In genomic region chr9:137783521-137783920, GRCh38 we compare ENCODE assay signal across 19 cellular contexts.
"Had no signal": no experiment of that assay in that cellular context is flagged by ENCODE, and none has a peak within 500 bp of the region (broad histone marks: within the 10 kb centered on the region; RNA-seq: fewer than 3 reads in every experiment).

No MANE protein-coding gene starts in this region.

- H3K27ac ChIP-seq: brain microvascular endothelial cell, gastrocnemius medialis, heart right ventricle, right lobe of liver, VCaP had no signal

- H3K9me3 ChIP-seq: gastrocnemius medialis, heart right ventricle, right lobe of liver had no signal

- DNase-seq: activated CD8-positive, alpha-beta memory T cell treated with anti-CD3 and anti-CD28 coated beads, Interleukin-2, amount 50 U/mL, for 48 hours; activated CD8-positive, alpha-beta T cell treated with anti-CD3 and anti-CD28 coated beads, Interleukin-2, amount 10 ng/mL, durations not matched to agents 7 days and 5 days; activated naive CD4-positive, alpha-beta T cell treated with Interleukin-2 at 50 U/mL for 16 hours; anterior cingulate cortex; brain microvascular endothelial cell; cerebellar nuclear complex; effector memory CD4-positive, alpha-beta T cell; gastrocnemius medialis; heart right ventricle; right lobe of liver; stimulated activated naive CD4-positive, alpha-beta T cell; substantia nigra; T-helper 1 cell; trophoblast cell had no signal

- H3K27me3 Mint-ChIP-seq: dendritic cell treated with granulocyte-macrophage colony-stimulating factor and Interleukin-4, amounts not matched to agents 40 ng/mL and 50 ng/mL, for 4 days had no signal

- ATAC-seq: activated CD8-positive, alpha-beta T cell treated with anti-CD3 and anti-CD28 coated beads, Interleukin-2, amount 10 ng/mL, durations not matched to agents 7 days and 5 days; gastrocnemius medialis; heart right ventricle; left lobe of liver; right lobe of liver; Right ventricle myocardium inferior had no signal

- H3K27me3 ChIP-seq: brain microvascular endothelial cell, gastrocnemius medialis, heart right ventricle, right lobe of liver had no signal

- H3K4me1 ChIP-seq: gastrocnemius medialis, heart right ventricle, right lobe of liver had no signal

- H3K4me3 ChIP-seq: gastrocnemius medialis, heart right ventricle, right lobe of liver had no signal

- H3K4me3 Mint-ChIP-seq: activated CD8-positive, alpha-beta T cell treated with anti-CD3 and anti-CD28 coated beads, Interleukin-2, amount 10 ng/mL, durations not matched to agents 7 days and 5 days; activated T-helper 1 cell treated with anti-CD3 and anti-CD28 coated beads, Interleukin-12 subunit alpha, Interleukin-12 subunit beta, Interleukin-2, Interleukin-4 antibody, amounts not matched to agents 30 ng/mL and 10 ng/mL and 1 ng/mL, durations not matched to agents 14 hours and 24 hours and 36 hours; dendritic cell treated with granulocyte-macrophage colony-stimulating factor and Interleukin-4, amounts not matched to agents 40 ng/mL and 50 ng/mL, for 4 days had no signal

- H3K9me3 Mint-ChIP-seq: activated T-helper 1 cell treated with anti-CD3 and anti-CD28 coated beads, Interleukin-12 subunit alpha, Interleukin-12 subunit beta, Interleukin-2, Interleukin-4 antibody, amounts not matched to agents 30 ng/mL and 10 ng/mL and 1 ng/mL, durations not matched to agents 14 hours and 24 hours and 36 hours had no signal

- H3K27ac Mint-ChIP-seq: activated CD8-positive, alpha-beta T cell treated with anti-CD3 and anti-CD28 coated beads, Interleukin-2, amount 10 ng/mL, durations not matched to agents 7 days and 5 days; activated T-helper 1 cell treated with anti-CD3 and anti-CD28 coated beads, Interleukin-12 subunit alpha, Interleukin-12 subunit beta, Interleukin-2, Interleukin-4 antibody, amounts not matched to agents 30 ng/mL and 10 ng/mL and 1 ng/mL, durations not matched to agents 14 hours and 24 hours and 36 hours; dendritic cell treated with granulocyte-macrophage colony-stimulating factor and Interleukin-4, amounts not matched to agents 40 ng/mL and 50 ng/mL, for 4 days had no signal
